Comparison of ENCODE assay signal across 8 cellular contexts in the genomic region with DNA sequence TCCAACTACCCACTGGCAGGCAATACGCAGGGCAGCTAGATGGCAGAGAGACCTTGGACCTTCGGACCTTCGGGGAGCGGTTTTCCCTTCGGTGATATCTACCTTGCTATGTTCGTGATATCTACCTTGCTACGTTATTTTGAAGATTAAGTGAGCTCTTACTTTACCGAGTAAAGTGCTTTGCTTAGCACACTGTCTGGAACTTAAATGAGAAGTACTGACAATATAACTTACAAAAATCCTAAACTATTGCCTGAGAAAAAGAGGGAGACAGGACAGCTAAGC. TPM values are rescaled to one million over a fixed set of nuclear protein-coding genes. Genes with fewer than 3 reads are reported as not detected.
DNase-seq lines count a peak whose midpoint lies in the region; FAIRE-seq and TF ChIP-seq lines count a peak whose summit lies in the region.

No MANE protein-coding gene starts in this region.

- no peak for FAIRE-seq in endothelial cell of umbilical vein (lab: Jason Lieb, UNC)

- no peaks in the 10 kb centered on the region for H3K36me3 Mint-ChIP-seq in T-helper 1 cell treated with Interleukin-12 subunit alpha and Interleukin-12 subunit beta and Interleukin-4 antibody, amounts not matched to agents 30 μg/mL and 1 μg/mL, for 36 hours (ENCODE audit: low read depth)

- no peak overlapping the region for H3K23ac ChIP-seq in trophoblast cell (ENCODE audit: low read length)

- intact Hi-C loops in endothelial cell of umbilical vein (cut with micrococcal nuclease) = loop anchor here (1.0 to 2.0 kb wide), 7 partner anchors 20 to 129 kb away; partner anchors contain the start of gene NFRKB

- H3K9me3 Mint-ChIP-seq in T-helper 1 cell treated with Interleukin-12 subunit alpha and Interleukin-12 subunit beta and Interleukin-4 antibody, amounts not matched to agents 30 μg/mL and 1 μg/mL, for 36 hours = no peaks in the 10 kb centered on the region

- no peaks in the 10 kb centered on the region for H3K36me3 ChIP-seq in MG63
- H3K36me3 ChIP-seq in endothelial cell of umbilical vein (ENCODE audit: control insufficient read depth in 2 of 2, extremely low read depth in 1 of 2, insufficient read depth in 2 of 2, low read length in 2 of 2) = no peaks in the 10 kb centered on the region
- H3K36me3 ChIP-seq in trophoblast cell (ENCODE audit: control insufficient read depth in 1 of 2, insufficient read depth in 2 of 2, low read length in 2 of 2) = no peaks in the 10 kb centered on the region

- TF ChIP-seq CTCF in endothelial cell of umbilical vein (IDR thresholded peaks at IDR 0.05; ENCODE audit: extremely low read depth in 1 of 2, insufficient read depth in 1 of 2, low read depth in 1 of 2, low read length in 2 of 2) = no peak

- TF ChIP-seq POLR2A in endothelial cell of umbilical vein (IDR thresholded peaks at IDR 0.05; ENCODE audit: low read depth, low read length) = no peak

- H3K4me3 ChIP-seq in MG63 (peak overlapping the region; percentile 69), endothelial cell of umbilical vein (replicated peaks in 1 of 3; ENCODE audit: insufficient read depth in 1 of 3, low read depth in 1 of 3, low read length in 3 of 3) (peak overlapping the region in 2 of 3 experiments; percentile 53 to 94), trophoblast cell (ENCODE audit: low read depth, low read length) (peak overlapping the region; percentile 69)

- H3K18ac ChIP-seq in trophoblast cell (ENCODE audit: low read length) = peak overlapping the region; percentile 90

- DNase-seq in T-helper 1 cell (no peak), MG63 (no peak), endothelial cell of umbilical vein (ENCODE audit: low read depth, low spot score) (no peak), trophoblast cell (no peak), dedifferentiated amniotic fluid mesenchymal stem cell (ENCODE audit: extremely low spot score) (no peak), OCI-M2 (lab: John Stamatoyannopoulos, UW; ENCODE audit: unreplicated experiment) (no peak), KG1 (lab: John Stamatoyannopoulos, UW) (no peak)

- peak overlapping the region; percentile 52 for H2AK5ac ChIP-seq in trophoblast cell (ENCODE audit: low read length)

- H3K4ac ChIP-seq in trophoblast cell (ENCODE audit: low read depth, low read length) = peak overlapping the region; percentile 34

- no peak overlapping the region for H2BK12ac ChIP-seq in trophoblast cell (ENCODE audit: low read length)

- peaks cover 9% of the 10 kb centered on the region for H3K27me3 Mint-ChIP-seq in T-helper 1 cell treated with Interleukin-12 subunit alpha and Interleukin-12 subunit beta and Interleukin-4 antibody, amounts not matched to agents 30 μg/mL and 1 μg/mL, for 36 hours (ENCODE audit: low read depth)

- H3K14ac ChIP-seq in trophoblast cell (ENCODE audit: low read length) = peak overlapping the region; percentile 93

- peak overlapping the region; percentile 95 for H4K12ac ChIP-seq in trophoblast cell (ENCODE audit: low read depth, low read length)

- peaks cover 23% of the 10 kb centered on the region for H3K79me1 ChIP-seq in trophoblast cell (ENCODE audit: low read length)

- H2BK5ac ChIP-seq in trophoblast cell (ENCODE audit: low read depth, low read length, poor library complexity) = peak overlapping the region; percentile 99

- peak overlapping the region; percentile 98 for H4K8ac ChIP-seq in trophoblast cell (ENCODE audit: low read depth, low read length)

- dilution Hi-C loops in endothelial cell of umbilical vein (cut with MboI; ENCODE audit: extremely low pct_ligation_motif_present, low sequenced_read_pairs) = no loop called here

- H3K4me1 ChIP-seq in endothelial cell of umbilical vein (ENCODE audit: control insufficient read depth, extremely low read depth, insufficient read depth, low read length) (peaks cover 9% of the 10 kb centered on the region), trophoblast cell (ENCODE audit: control insufficient read depth in 1 of 2, insufficient read depth in 2 of 2, low read length in 2 of 2) (peaks cover 0 to 4% of the 10 kb centered on the region in 2 experiments)

- POLR2A ChIA-PET in endothelial cell of umbilical vein (lab: Charles Lee) = interaction anchor here (0.9 to 3.3 kb wide), 4 partner anchors 43 to 129 kb away, joined by 5 to 45 read pairs (median 13); partner anchors contain the start of gene APLP2

- peak overlapping the region; percentile 92 for H3K27ac ChIP-seq in endothelial cell of umbilical vein (ENCODE audit: insufficient read depth, low read depth, low read length)
- peak overlapping the region; percentile 98 for H3K27ac ChIP-seq in trophoblast cell (ENCODE audit: low read depth, low read length)

- peak overlapping the region; percentile 94 for H3K9ac ChIP-seq in endothelial cell of umbilical vein (replicated peaks; ENCODE audit: extremely low read depth, insufficient read depth, low read length)
- peak overlapping the region; percentile 84 for H3K9ac ChIP-seq in trophoblast cell (ENCODE audit: low read length)

- no peaks in the 10 kb centered on the region for H3K9me1 ChIP-seq in endothelial cell of umbilical vein (replicated peaks; ENCODE audit: control insufficient read depth, extremely low read depth, insufficient read depth, low read length)

- WGBS in trophoblast cell (ENCODE audit: extremely low coverage, insufficient coverage, insufficient read length) = no CpG with 5 or more reads among the region's 8 CpGs

- H3K9me3 ChIP-seq in MG63 (no peaks in the 10 kb centered on the region), endothelial cell of umbilical vein (replicated peaks; ENCODE audit: control insufficient read depth, insufficient read depth, low read length) (no peaks in the 10 kb centered on the region), trophoblast cell (ENCODE audit: insufficient read depth, low read depth, low read length) (no peaks in the 10 kb centered on the region)

- H3K4me2 ChIP-seq in endothelial cell of umbilical vein (ENCODE audit: insufficient read depth, low read length) (peak overlapping the region; percentile 88), trophoblast cell (ENCODE audit: low read length) (peak overlapping the region; percentile 75)

- no peaks in the 10 kb centered on the region for H4K20me1 ChIP-seq in endothelial cell of umbilical vein (replicated peaks; ENCODE audit: control insufficient read depth, extremely low read depth, insufficient read depth, low read length)

- H3K79me2 ChIP-seq in endothelial cell of umbilical vein (ENCODE audit: control insufficient read depth, insufficient read depth, low read length) (peaks cover 27% of the 10 kb centered on the region), trophoblast cell (ENCODE audit: control insufficient read depth, insufficient read depth, low read length, poor library complexity) (peaks cover 18% of the 10 kb centered on the region)

- H4K91ac ChIP-seq in trophoblast cell (ENCODE audit: low read depth, low read length) = peak overlapping the region; percentile 100

- H2AFZ ChIP-seq in endothelial cell of umbilical vein (ENCODE audit: low read depth, low read length) (peak overlapping the region; percentile 17), trophoblast cell (ENCODE audit: insufficient read depth, low read length, poor library complexity) (peak overlapping the region; percentile 5)

- H3K4me1 Mint-ChIP-seq in T-helper 1 cell treated with Interleukin-12 subunit alpha and Interleukin-12 subunit beta and Interleukin-4 antibody, amounts not matched to agents 30 μg/mL and 1 μg/mL, for 36 hours (ENCODE audit: low read depth) = peaks cover 10% of the 10 kb centered on the region

- CTCF ChIA-PET in endothelial cell of umbilical vein (lab: Charles Lee) = interaction anchor here (0.6 to 4.7 kb wide), 12 partner anchors 11 to 163 kb away, joined by 3 to 48 read pairs (median 4); no protein-coding TSS in a partner anchor

- H3K27me3 ChIP-seq in MG63 (no peaks in the 10 kb centered on the region), endothelial cell of umbilical vein (ENCODE audit: control insufficient read depth in 2 of 2, insufficient read depth in 2 of 2, low read length in 2 of 2) (no peaks in the 10 kb centered on the region), trophoblast cell (ENCODE audit: insufficient read depth, low read length) (no peaks in the 10 kb centered on the region)

- H3K27ac Mint-ChIP-seq in T-helper 1 cell treated with Interleukin-12 subunit alpha and Interleukin-12 subunit beta and Interleukin-4 antibody, amounts not matched to agents 30 μg/mL and 1 μg/mL, for 36 hours = peak overlapping the region; percentile 97

- peak overlapping the region; percentile 99 for H2BK120ac ChIP-seq in trophoblast cell (ENCODE audit: insufficient read depth, low read length, poor library complexity)

- H3K4me3 Mint-ChIP-seq in T-helper 1 cell treated with Interleukin-12 subunit alpha and Interleukin-12 subunit beta and Interleukin-4 antibody, amounts not matched to agents 30 μg/mL and 1 μg/mL, for 36 hours = peak overlapping the region; percentile 87

- BruUV-seq in endothelial cell of umbilical vein (replicated peaks; lab: Mats Ljungman, UMichigan) = TSS peak; percentile 71

TF ChIP-seq in endothelial cell of umbilical vein, 7 proteins besides CTCF, POLR2A, EP300 and RAD21:
- no peak for TF ChIP-seq MYC (IDR thresholded peaks at IDR 0.05; ENCODE audit: low read depth, low read length)
- no peak for TF ChIP-seq EZH2 (IDR thresholded peaks at IDR 0.05; ENCODE audit: borderline replicate concordance, low read depth, low read length, severe bottlenecking)
- TF ChIP-seq JUN (IDR thresholded peaks at IDR 0.05; ENCODE audit: borderline replicate concordance, insufficient read depth, insufficient read length, low read depth) = no peak
- no peak for TF ChIP-seq GATA2 (IDR thresholded peaks at IDR 0.05; ENCODE audit: insufficient read depth, insufficient read length, low read depth, low read length)
- TF ChIP-seq POLR2AphosphoS5 (IDR thresholded peaks at IDR 0.05; ENCODE audit: insufficient read depth, low read depth, low read length) = no peak
- no peak for TF ChIP-seq FOS (IDR thresholded peaks at IDR 0.05; ENCODE audit: borderline replicate concordance, insufficient read depth, low read length)
- TF ChIP-seq MAX (IDR thresholded peaks at IDR 0.05; ENCODE audit: insufficient read depth, insufficient read length) = no peak
TF ChIP-seq in endothelial cell of umbilical vein: peak in this region for 0.

RNA-seq across cellular contexts. Expression of gene PRDM10, which starts 1.0 kb away (rescaled TPM):
- total RNA-seq in MG63 (2014; rRNA removed; shearing (Covaris generic); ENCODE audit: low replicate concordance) = 3.6 and 4.9 TPM in 2 replicates
- 10.2 and 13.0 TPM in 2 replicates for total RNA-seq in endothelial cell of umbilical vein
- polyA plus RNA-seq in endothelial cell of umbilical vein = 9.6 TPM in 2 replicates
- polyA plus RNA-seq in endothelial cell of umbilical vein (2011; cell fraction: cytosol; rRNA removed) = 3.6 and 4.1 TPM in 2 replicates
- 17.7 and 21.4 TPM in 2 replicates for polyA plus RNA-seq in endothelial cell of umbilical vein (2011; cell fraction: nucleus; rRNA removed)
- 5.5 TPM in 2 replicates for polyA plus RNA-seq in endothelial cell of umbilical vein (2012)
- 20.2 and 25.9 TPM in 2 replicates for polyA minus RNA-seq in endothelial cell of umbilical vein
- polyA minus RNA-seq in endothelial cell of umbilical vein (2011; cell fraction: cytosol; rRNA and poly(A)+ RNA removed) = 5.9 TPM
- polyA minus RNA-seq in endothelial cell of umbilical vein (2011; cell fraction: nucleus; rRNA and poly(A)+ RNA removed) = 15.3 and 33.4 TPM in 2 replicates
- 8.9 and 9.1 TPM in 2 replicates for polyA plus RNA-seq in trophoblast cell (2013)
